In the genomic region with DNA sequence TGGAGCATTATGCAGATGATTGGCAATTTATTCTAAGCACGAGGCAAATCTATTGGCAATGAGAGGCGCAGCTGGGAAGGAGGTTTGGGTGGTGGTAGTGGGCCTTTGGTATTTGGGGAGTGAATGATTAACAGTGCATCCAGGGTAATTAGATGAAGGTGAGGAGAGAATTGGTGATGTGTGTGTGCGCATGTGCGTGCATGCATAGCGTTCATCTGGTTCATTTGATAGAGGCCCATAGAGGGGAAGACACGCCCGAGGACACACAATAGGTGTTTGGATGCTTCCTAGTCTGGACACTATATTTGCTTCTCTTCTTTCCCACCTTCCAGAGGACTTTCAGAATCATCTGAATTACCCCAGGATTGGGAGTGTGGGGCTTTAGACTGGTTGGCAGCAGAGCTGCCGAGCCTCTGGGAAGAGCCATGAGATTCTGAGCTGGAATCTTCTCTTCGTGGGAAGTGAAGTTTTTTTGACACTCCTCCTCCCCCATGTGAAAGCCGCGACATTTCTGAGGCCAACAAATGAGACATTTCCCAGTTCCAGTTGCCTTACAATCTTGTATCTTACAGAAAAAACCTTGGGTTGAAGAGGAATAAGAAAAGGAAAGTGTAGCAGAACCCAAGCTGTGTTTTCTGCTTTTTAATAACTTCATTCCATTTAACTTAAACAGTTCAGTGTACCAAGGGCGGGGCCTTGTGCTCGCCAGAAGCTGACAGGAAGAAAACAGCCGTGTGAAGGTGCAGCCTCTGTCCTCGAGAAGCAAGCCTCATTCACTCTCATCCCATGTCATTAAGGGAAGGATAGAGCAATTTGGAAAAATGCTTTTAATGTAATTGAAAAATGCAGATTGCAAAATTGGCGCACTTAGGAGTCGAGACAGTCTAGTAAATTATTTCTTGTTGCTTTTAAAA, we compare ENCODE assay signal across 23 cellular contexts. TPM values are rescaled to one million over a fixed set of nuclear protein-coding genes. Genes with fewer than 3 reads are reported as not detected.
DNase-seq lines count a peak whose midpoint lies in the region; ATAC-seq, FAIRE-seq and TF ChIP-seq lines count a peak whose summit lies in the region.
"Had no signal": no experiment of that assay in that cellular context is flagged by ENCODE, and none has a peak within 500 bp of the region (broad histone marks: within the 10 kb centered on the region; RNA-seq: fewer than 3 reads in every experiment).

No MANE protein-coding gene starts in this region.

- no peaks in the 10 kb centered on the region for H3K27me3 ChIP-seq in effector memory CD4-positive, alpha-beta T cell (replicated peaks; ENCODE audit: control insufficient read depth, insufficient read depth, low read length, poor library complexity, severe bottlenecking)
- H3K27me3 ChIP-seq: testis had no signal

- H3K36me3 ChIP-seq in effector memory CD4-positive, alpha-beta T cell (ENCODE audit: control insufficient read depth, insufficient read depth, low read length) = no peaks in the 10 kb centered on the region

- peak overlapping the region; percentile 70 for H3K4me2 ChIP-seq in A549

- no peak overlapping the region for H3K4me3 Mint-ChIP-seq in mesothelial cell of epicardium
- H3K4me3 Mint-ChIP-seq: activated CD4-positive, alpha-beta memory T cell treated with anti-CD3 and anti-CD28 coated beads, Interleukin-2, amount 10 ng/mL, durations not matched to agents 7 days and 5 days; activated naive CD4-positive, alpha-beta T cell treated with anti-CD3 and anti-CD28 coated beads for 36 hours; CD14-positive monocyte; T-helper 1 cell treated with Interleukin-12 subunit alpha and Interleukin-12 subunit beta and Interleukin-4 antibody, amounts not matched to agents 30 μg/mL and 1 μg/mL, for 36 hours had no signal

- no peak overlapping the region for H3K4me3 ChIP-seq in A549
- H3K4me3 ChIP-seq in effector memory CD4-positive, alpha-beta T cell (ENCODE audit: insufficient read depth, low read depth, low read length, poor library complexity, severe bottlenecking) = no peak overlapping the region
- H3K4me3 ChIP-seq: testis had no signal

- no peak for TF ChIP-seq CTCF in A549 (IDR thresholded peaks at IDR 0.05)
- TF ChIP-seq CTCF in mesothelial cell of epicardium (IDR thresholded peaks at IDR 0.05; ENCODE audit: unreplicated experiment) = no peak

- H3K27me3 Mint-ChIP-seq in mesothelial cell of epicardium (ENCODE audit: low read depth) = no peaks in the 10 kb centered on the region
- H3K27me3 Mint-ChIP-seq: activated CD4-positive, alpha-beta memory T cell treated with anti-CD3 and anti-CD28 coated beads, Interleukin-2, amount 10 ng/mL, durations not matched to agents 7 days and 5 days had no signal

- WGBS in A549 (ENCODE audit: missing lambda C conversion rate) = 55% methylated on average over 17 of the region's 17 CpGs

- peaks cover 82% of the 10 kb centered on the region for H3K4me1 Mint-ChIP-seq in mesothelial cell of epicardium

- H3K4me1 ChIP-seq in A549 = peaks cover 65% of the 10 kb centered on the region
- H3K4me1 ChIP-seq in effector memory CD4-positive, alpha-beta T cell (ENCODE audit: control insufficient read depth, insufficient read depth, low read length, poor library complexity, severe bottlenecking) = peaks cover 7% of the 10 kb centered on the region

- peak overlapping the region; percentile 59 for H3K27ac Mint-ChIP-seq in mesothelial cell of epicardium
- H3K27ac Mint-ChIP-seq: activated CD4-positive, alpha-beta memory T cell treated with anti-CD3 and anti-CD28 coated beads, Interleukin-2, amount 10 ng/mL, durations not matched to agents 7 days and 5 days; activated naive CD4-positive, alpha-beta T cell treated with anti-CD3 and anti-CD28 coated beads for 36 hours; T-helper 1 cell treated with Interleukin-12 subunit alpha and Interleukin-12 subunit beta and Interleukin-4 antibody, amounts not matched to agents 30 μg/mL and 1 μg/mL, for 36 hours had no signal

- POLR2A ChIA-PET in A549 (lab: Yijun Ruan, JAX) = interaction anchor here (0.6 to 1.5 kb wide), 2 partner anchors 9 to 88 kb away, joined by 3 read pairs; no protein-coding TSS in a partner anchor

- peak in 1 of 2 experiments; percentile 27 for DNase-seq in A549 (ENCODE audit: low read depth in 1 of 2, low spot score in 1 of 2)
- DNase-seq in HT-29 (ENCODE audit: low spot score) = peak; percentile 16
- peak in 4 of 61 donors; percentile 15 to 28 (median 20) for DNase-seq in caudate nucleus (lab: John Stamatoyannopoulos, UW)
- no peak for DNase-seq in mesothelial cell of epicardium (ENCODE audit: low spot score in 2 of 2, unreplicated experiment in 2 of 2)
- DNase-seq in effector memory CD4-positive, alpha-beta T cell = no peak
- DNase-seq: activated CD4-positive, alpha-beta memory T cell treated with anti-CD3 and anti-CD28 coated beads, Interleukin-2, amount 10 ng/mL, durations not matched to agents 7 days and 5 days; activated naive CD4-positive, alpha-beta T cell treated with anti-CD3 and anti-CD28 coated beads for 36 hours; activated T-cell treated with anti-CD3 and anti-CD28 coated beads, Interleukin-2, amount 50 U/mL, for 1 hour; aorta; foreskin fibroblast; HCEC 1CT; KBM-7; NCI-H2081 treated with DMSO at 0.1 percent for 48 hours; NCI-H524 treated with DMSO at 0.1 percent for 48 hours; occipital lobe; right cardiac atrium; SIG-M5; testis had no signal

- TF ChIP-seq RAD21 in A549 (conservative IDR thresholded peaks at IDR 0.05 in 1 of 2, IDR thresholded peaks at IDR 0.05 in 1 of 2) = no peak

- no peaks in the 10 kb centered on the region for H3K9me3 ChIP-seq in A549
- H3K9me3 ChIP-seq in effector memory CD4-positive, alpha-beta T cell (ENCODE audit: control insufficient read depth, low read length) = no peaks in the 10 kb centered on the region
- H3K9me3 ChIP-seq: testis had no signal

- no peak for FAIRE-seq in A549 (lab: Jason Lieb, UNC)

- no peaks in the 10 kb centered on the region for H3K9me3 Mint-ChIP-seq in mesothelial cell of epicardium
- H3K9me3 Mint-ChIP-seq: activated CD4-positive, alpha-beta memory T cell treated with anti-CD3 and anti-CD28 coated beads, Interleukin-2, amount 10 ng/mL, durations not matched to agents 7 days and 5 days; activated naive CD4-positive, alpha-beta T cell treated with anti-CD3 and anti-CD28 coated beads for 36 hours; T-helper 1 cell treated with Interleukin-12 subunit alpha and Interleukin-12 subunit beta and Interleukin-4 antibody, amounts not matched to agents 30 μg/mL and 1 μg/mL, for 36 hours had no signal

- H3K27ac ChIP-seq in A549 (peak overlapping the region; percentile 60 to 69), caudate nucleus (ENCODE audit: low read depth, low read length) (peak overlapping the region; percentile 48)
- H3K27ac ChIP-seq in effector memory CD4-positive, alpha-beta T cell (ENCODE audit: insufficient read depth, low read length, poor library complexity, severe bottlenecking) = no peak overlapping the region

- H3K36me3 Mint-ChIP-seq in mesothelial cell of epicardium = no peaks in the 10 kb centered on the region

- no peak for ATAC-seq in A549
- no peak for ATAC-seq in activated CD4-positive, CD25-positive, alpha-beta regulatory T cell treated with anti-CD3 and anti-CD28 coated beads, Interleukin-2, amount 50 U/mL, for 24 hours
- ATAC-seq in HG02588 (IDR thresholded peaks at IDR 0.05; ENCODE audit: unreplicated experiment) = no peak
- no peak for ATAC-seq in GM18502 (IDR thresholded peaks at IDR 0.05; ENCODE audit: poor library complexity, unreplicated experiment)

- no peak for TF ChIP-seq POLR2A in A549 (IDR thresholded peaks at IDR 0.05; ENCODE audit: low read length)

- TF ChIP-seq EP300 in A549 (IDR thresholded peaks at IDR 0.05) = no peak

- CTCF ChIA-PET in A549 (lab: Yijun Ruan, JAX) = interaction anchor here (0.9 to 16.2 kb wide), 8 partner anchors 10 to 264 kb away, joined by 3 to 602 read pairs (median 9); no protein-coding TSS in a partner anchor

TF ChIP-seq in A549, 52 proteins besides CTCF, POLR2A, EP300 and RAD21:
- no peak for TF ChIP-seq CBX8 (IDR thresholded peaks at IDR 0.05)
- TF ChIP-seq ESRRA (IDR thresholded peaks at IDR 0.05; ENCODE audit: borderline replicate concordance, low read length) = no peak
- TF ChIP-seq JUN (IDR thresholded peaks at IDR 0.05) = no peak
- TF ChIP-seq MAZ (IDR thresholded peaks at IDR 0.05; ENCODE audit: borderline replicate concordance, low read depth, low read length) = no peak
- TF ChIP-seq ZFP36 (IDR thresholded peaks at IDR 0.05; ENCODE audit: borderline replicate concordance, partially characterized antibody) = no peak
- TF ChIP-seq, protein P1, sequence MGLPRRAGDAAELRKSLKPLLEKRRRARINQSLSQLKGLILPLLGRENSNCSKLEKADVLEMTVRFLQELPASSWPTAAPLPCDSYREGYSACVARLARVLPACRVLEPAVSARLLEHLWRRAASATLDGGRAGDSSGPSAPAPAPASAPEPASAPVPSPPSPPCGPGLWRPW (IDR thresholded peaks at IDR 0.05) = no peak
- no peak for TF ChIP-seq MAFK (IDR thresholded peaks at IDR 0.05; ENCODE audit: partially characterized antibody)
- no peak for TF ChIP-seq GATA3 (IDR thresholded peaks at IDR 0.05; ENCODE audit: borderline replicate concordance)
- no peak for TF ChIP-seq KDM5A (IDR thresholded peaks at IDR 0.05)
- no peak for TF ChIP-seq NR3C1 (IDR thresholded peaks at IDR 0.05)
- TF ChIP-seq CHD4 (IDR thresholded peaks at IDR 0.05; ENCODE audit: borderline replicate concordance) = no peak
- no peak for TF ChIP-seq BHLHE40 (IDR thresholded peaks at IDR 0.05; ENCODE audit: low read depth, low read length)
- TF ChIP-seq, protein P2, sequence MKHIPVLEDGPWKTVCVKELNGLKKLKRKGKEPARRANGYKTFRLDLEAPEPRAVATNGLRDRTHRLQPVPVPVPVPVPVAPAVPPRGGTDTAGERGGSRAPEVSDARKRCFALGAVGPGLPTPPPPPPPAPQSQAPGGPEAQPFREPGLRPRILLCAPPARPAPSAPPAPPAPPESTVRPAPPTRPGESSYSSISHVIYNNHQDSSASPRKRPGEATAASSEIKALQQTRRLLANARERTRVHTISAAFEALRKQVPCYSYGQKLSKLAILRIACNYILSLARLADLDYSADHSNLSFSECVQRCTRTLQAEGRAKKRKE (CRISPR knock-in tag; IDR thresholded peaks at IDR 0.05; ENCODE audit: low read depth) = no peak
TF ChIP-seq in A549: peak in this region for 0.

RNA-seq across cellular contexts. Expression of a gene that starts 12.1 kb away (rescaled TPM):
- 7.8 and 8.9 TPM in 2 replicates for polyA plus RNA-seq in A549 (2011; rRNA removed)
- polyA plus RNA-seq in A549 (2012; cell fraction: cytosol; rRNA removed) = 8.0 and 9.7 TPM in 2 replicates
- 13.9 and 17.7 TPM in 2 replicates for polyA plus RNA-seq in A549 (2012; cell fraction: nucleus; rRNA removed)
- polyA plus RNA-seq in A549 (2017; fragmentation: RNase III; extraction: RNeasy Plus Mini Kit Qiagen cat#74134 plus additional on column Dnase treatment) = 6.2 to 7.0 TPM (median 6.8 TPM) in 3 replicates
- 10.3 and 11.0 TPM in 2 replicates for polyA minus RNA-seq in A549 (2011; rRNA and poly(A)+ RNA removed)
- total RNA-seq in HT-29 (2014; rRNA removed; shearing (Covaris generic)) = 7.3 and 11.4 TPM in 2 replicates
- total RNA-seq in mesothelial cell of epicardium = 12.7 to 13.8 TPM (median 12.9 TPM) in 3 replicates
